Comparison of ENCODE assay signal across 16 cellular contexts in genomic region chr9:70588381-70588780, GRCh38.
DNase-seq lines count a peak whose midpoint lies in the region; ATAC-seq and TF ChIP-seq lines count a peak whose summit lies in the region.
"Had no signal": no experiment of that assay in that cellular context is flagged by ENCODE, and none has a peak within 500 bp of the region (broad histone marks: within the 10 kb centered on the region; RNA-seq: fewer than 3 reads in every experiment).

No MANE protein-coding gene starts in this region.

- TF ChIP-seq CTCF in breast epithelium (IDR thresholded peaks at IDR 0.05) = no peak

- intact Hi-C loops in breast epithelium (cut with DNase I; ENCODE audit: low total_unique reads) = no loop called here

- peak overlapping the region; percentile 75 to 89 for H3K27ac ChIP-seq in breast epithelium
- peak overlapping the region; percentile 86 for H3K27ac ChIP-seq in muscle layer of colon (ENCODE audit: low read depth, low read length)
- peak overlapping the region; percentile 28 for H3K27ac ChIP-seq in temporal lobe (ENCODE audit: low read depth, low read length)

- no peak overlapping the region for H3K4me3 ChIP-seq in breast epithelium
- no peak overlapping the region for H3K4me3 ChIP-seq in muscle layer of colon (ENCODE audit: low read depth in 1 of 2, low read length in 2 of 2)
- H3K4me3 ChIP-seq: GM12878, MG63 had no signal

- no peak overlapping the region for H3K9ac ChIP-seq in muscle layer of colon (ENCODE audit: low read length)

- H3K4me1 ChIP-seq in breast epithelium (peaks cover 6 to 9% of the 10 kb centered on the region in 2 donors), muscle layer of colon (ENCODE audit: insufficient read depth, low read length) (peaks cover 60% of the 10 kb centered on the region)

- peak; percentile 49 for DNase-seq in NCI-H226
- no peak for DNase-seq in breast epithelium (ENCODE audit: low spot score in 2 of 2)
- DNase-seq: activated CD8-positive, alpha-beta memory T cell treated with anti-CD3 and anti-CD28 coated beads for 24 hours; cerebellar nuclear complex; MG63; NCI-H187 treated with DMSO at 0.1 percent for 48 hours; SHP77 had no signal

- H3K36me3 ChIP-seq in breast epithelium (no peaks in the 10 kb centered on the region), muscle layer of colon (ENCODE audit: insufficient read depth, low read length) (no peaks in the 10 kb centered on the region)
- H3K36me3 ChIP-seq: MG63 had no signal

- TF ChIP-seq POLR2A in breast epithelium (IDR thresholded peaks at IDR 0.05) = no peak

- ATAC-seq in GM19351 (IDR thresholded peaks at IDR 0.05; ENCODE audit: unreplicated experiment) (no peak), GM19467 (IDR thresholded peaks at IDR 0.05; ENCODE audit: unreplicated experiment) (no peak), GM18873 (IDR thresholded peaks at IDR 0.05; ENCODE audit: low FRiP score, unreplicated experiment) (no peak), GM19023 (IDR thresholded peaks at IDR 0.05; ENCODE audit: unreplicated experiment) (no peak)
- ATAC-seq: activated CD4-positive, CD25-positive, alpha-beta regulatory T cell treated with anti-CD3 and anti-CD28 coated beads, Interleukin-2, amount 50 U/mL, for 24 hours; GM12878; HepG2 had no signal

- H3K9me3 ChIP-seq in breast epithelium (no peaks in the 10 kb centered on the region), muscle layer of colon (ENCODE audit: low read length) (no peaks in the 10 kb centered on the region)
- H3K9me3 ChIP-seq: MG63 had no signal

- no peaks in the 10 kb centered on the region for H3K27me3 ChIP-seq in breast epithelium
- H3K27me3 ChIP-seq in muscle layer of colon (ENCODE audit: control insufficient read depth in 1 of 2, insufficient read depth in 2 of 2, low read length in 2 of 2) = no peaks in the 10 kb centered on the region
- H3K27me3 ChIP-seq: MG63 had no signal

Comparison
In these comparisons a context has a peak if more than half of its experiments do, and no peak if none do; other contexts are left out.
1. H3K27ac ChIP-seq: peak in every context shown above with its lines; median percentile 86 in muscle layer of colon; 82 in breast epithelium; 28 in temporal lobe.